In genomic region chr11:518463-519202, GRCh38 we compare ENCODE assay signal across 8 cellular contexts. TPM values are rescaled to one million over a fixed set of nuclear protein-coding genes. Genes with fewer than 3 reads are reported as not detected.
A peak's percentile ranks its signal among the peaks of the same experiment; 100 is the strongest.
DNase-seq lines count a peak whose midpoint lies in the region; ATAC-seq and TF ChIP-seq lines count a peak whose summit lies in the region.

No MANE protein-coding gene starts in this region.

- CTCF ChIA-PET in CD4-positive, alpha-beta T cell (lab: Charles Lee) = interaction anchor here (0.6 to 1.7 kb wide), 10 partner anchors 9 to 268 kb away, joined by 3 to 10 read pairs (median 3); partner anchors contain the start of genes LRRC56, PTDSS2, RNH1 and TMEM80

- H3K4me3 Mint-ChIP-seq in CD4-positive, alpha-beta T cell = peak overlapping the region; percentile 85
- peak overlapping the region; percentile 76 for H3K4me3 Mint-ChIP-seq in effector memory CD8-positive, alpha-beta T cell

- H3K27me3 Mint-ChIP-seq in CD4-positive, alpha-beta T cell = no peaks in the 10 kb centered on the region
- no peaks in the 10 kb centered on the region for H3K27me3 Mint-ChIP-seq in effector memory CD8-positive, alpha-beta T cell

- peak; percentile 94 for ATAC-seq in CD4-positive, alpha-beta T cell (ENCODE audit: poor library complexity)
- ATAC-seq in GM19452 (IDR thresholded peaks at IDR 0.05; ENCODE audit: unreplicated experiment) = peak; percentile 92
- ATAC-seq in effector memory CD8-positive, alpha-beta T cell (replicated peaks) = peak; percentile 94

- H3K27me3 ChIP-seq in CD4-positive, alpha-beta T cell (ENCODE audit: control insufficient read depth, insufficient read depth, low read length) = no peaks in the 10 kb centered on the region

- peak; percentile 96 for TF ChIP-seq CTCF in CD4-positive, alpha-beta T cell (IDR thresholded peaks at IDR 0.05)

- no peak overlapping the region for H3K27ac Mint-ChIP-seq in CD4-positive, alpha-beta T cell
- H3K27ac Mint-ChIP-seq in effector memory CD8-positive, alpha-beta T cell = peak overlapping the region; percentile 60 to 78

- H3K27ac ChIP-seq in CD4-positive, alpha-beta T cell (ENCODE audit: low read depth, low read length) = peak overlapping the region; percentile 41

- POLR2A ChIA-PET in CD4-positive, alpha-beta T cell (lab: Charles Lee) = interaction anchor here (0.6 to 3.4 kb wide), 6 partner anchors 12 to 104 kb away, joined by 3 to 23 read pairs (median 3); partner anchors contain the start of genes RNH1 and SIGIRR

- peak; percentile 79 to 94 (median 86) for DNase-seq in CD4-positive, alpha-beta T cell
- DNase-seq in HuH-7.5 (ENCODE audit: low spot score) (peak; percentile 83), middle frontal gyrus (ENCODE audit: extremely low spot score, low spot score) (peak; percentile 72), SKM-1 (lab: John Stamatoyannopoulos, UW; ENCODE audit: unreplicated experiment) (no peak)
- DNase-seq in activated CD4-positive, alpha-beta T cell treated with anti-CD3 and anti-CD28 coated beads, Interleukin-2, amount 50 U/mL, for 24 hours (ENCODE audit: low read depth in 1 of 2, low spot score in 1 of 2) = peak; percentile 83 to 90
- DNase-seq in effector memory CD8-positive, alpha-beta T cell = peak; percentile 84 to 89 (median 85)
- DNase-seq in stimulated activated CD8-positive, alpha-beta memory T cell treated with anti-CD3 and anti-CD28 coated beads, Interleukin-15, amount 100 ng/mL, for 48 hours (ENCODE audit: low read depth in 2 of 2) = peak; percentile 79 to 83

- intact Hi-C loops in CD4-positive, alpha-beta T cell (cut with DNase I, micrococcal nuclease) = loop anchor here (1.0 to 10.0 kb wide), 3 partner anchors 11 to 214 kb away; partner anchors contain the start of genes IFITM2 (in 1 of the 2), LRRC56 (in 1 of the 2) and RNH1 (in 1 of the 2)

- peaks cover 2% of the 10 kb centered on the region for H3K9me3 Mint-ChIP-seq in CD4-positive, alpha-beta T cell
- H3K9me3 Mint-ChIP-seq in effector memory CD8-positive, alpha-beta T cell = no peaks in the 10 kb centered on the region

- H3K4me1 Mint-ChIP-seq in CD4-positive, alpha-beta T cell (ENCODE audit: low read depth) = peaks cover 4% of the 10 kb centered on the region
- peaks cover 3 to 6% of the 10 kb centered on the region in 2 donors for H3K4me1 Mint-ChIP-seq in effector memory CD8-positive, alpha-beta T cell (ENCODE audit: low read depth in 2 of 2)

- peaks cover 6% of the 10 kb centered on the region for H3K9me3 ChIP-seq in CD4-positive, alpha-beta T cell (ENCODE audit: control insufficient read depth, low read length)

- H3K36me3 Mint-ChIP-seq in CD4-positive, alpha-beta T cell (ENCODE audit: low read depth) = peaks cover 8% of the 10 kb centered on the region
- peaks cover 21% of the 10 kb centered on the region for H3K36me3 Mint-ChIP-seq in effector memory CD8-positive, alpha-beta T cell (ENCODE audit: insufficient read depth)

RNA-seq across cellular contexts. Expression of gene RNH1, which starts 11.6 kb away (rescaled TPM):
- 100 to 1,000 TPM; 131 to 132 TPM for total RNA-seq in CD4-positive, alpha-beta T cell

RNA-seq across cellular contexts. Expression of gene HRAS, which starts 16.7 kb away (rescaled TPM):
- 10 to 100 TPM; 23.7 to 23.9 TPM for total RNA-seq in CD4-positive, alpha-beta T cell

RNA-seq across cellular contexts. Expression of gene LRRC56, which starts 18.7 kb away (rescaled TPM):
- total RNA-seq in CD4-positive, alpha-beta T cell = 1 to 10 TPM; 2.4 TPM

RNA-seq across cellular contexts. Expression of gene LMNTD2, which starts 41.9 kb away (rescaled TPM):
- 10 to 100 TPM in 1 of 2 experiments, 1 to 10 TPM in 1; 8.2 to 10.3 TPM for total RNA-seq in CD4-positive, alpha-beta T cell

RNA-seq across cellular contexts. Expression of gene RASSF7, which starts 42.1 kb away (rescaled TPM):
- total RNA-seq in CD4-positive, alpha-beta T cell = 10 to 100 TPM; 14.1 to 15.7 TPM
